In genomic region chr17:54901230-54901847, GRCh38 we compare ENCODE assay signal across 8 cellular contexts. TPM values are rescaled to one million over a fixed set of nuclear protein-coding genes. Genes with fewer than 3 reads are reported as not detected.
DNase-seq lines count a peak whose midpoint lies in the region; ATAC-seq, FAIRE-seq and TF ChIP-seq lines count a peak whose summit lies in the region.

No MANE protein-coding gene starts in this region.

- H3K79me2 ChIP-seq in keratinocyte (ENCODE audit: control insufficient read depth, insufficient read depth, low read length), result peaks cover 28% of the 10 kb centered on the region

- H3K9me3 Mint-ChIP-seq in activated naive CD8-positive, alpha-beta T cell treated with anti-CD3 and anti-CD28 coated beads, Interleukin-2, amount 50 U/mL, for 24 hours, result no peaks in the 10 kb centered on the region
- no peaks in the 10 kb centered on the region for H3K9me3 Mint-ChIP-seq in type B pancreatic cell

- peak overlapping the region; percentile 93 for H2AFZ ChIP-seq in keratinocyte (ENCODE audit: control insufficient read depth, low read length)

- no peaks in the 10 kb centered on the region for H3K9me1 ChIP-seq in keratinocyte (ENCODE audit: control insufficient read depth, extremely low read depth, insufficient read depth, low read length)

- no peak for ATAC-seq in activated naive CD8-positive, alpha-beta T cell treated with anti-CD3 and anti-CD28 coated beads, Interleukin-2, amount 50 U/mL, for 24 hours
- no peak for ATAC-seq in GM21447 (IDR thresholded peaks at IDR 0.05; ENCODE audit: unreplicated experiment)

- dilution Hi-C loops in keratinocyte (cut with MboI; ENCODE audit: extremely low pct_ligation_motif_present, low sequenced_read_pairs), result no loop called here

- no peaks in the 10 kb centered on the region for H3K27me3 ChIP-seq in keratinocyte (ENCODE audit: control insufficient read depth, extremely low read depth, insufficient read depth, low read length)

- TF ChIP-seq CTCF in keratinocyte (optimal IDR thresholded peaks at IDR 0.05 in 1 of 3, IDR thresholded peaks at IDR 0.05 in 1 of 3, conservative IDR thresholded peaks at IDR 0.05 in 1 of 3; ENCODE audit: extremely low read depth in 1 of 3, insufficient read depth in 2 of 3, low read length in 3 of 3) (no peak), type B pancreatic cell (conservative IDR thresholded peaks at IDR 0.05) (no peak)

- peaks cover 8% of the 10 kb centered on the region for H3K4me1 ChIP-seq in keratinocyte (ENCODE audit: control insufficient read depth, extremely low read depth, insufficient read depth, low read length)

- H3K9me3 ChIP-seq in keratinocyte (ENCODE audit: control insufficient read depth, low read depth, low read length), result no peaks in the 10 kb centered on the region

- H4K20me1 ChIP-seq in keratinocyte (ENCODE audit: control insufficient read depth, extremely low read depth, insufficient read depth, low read length), result no peaks in the 10 kb centered on the region

- DNase-seq in D341Med (ENCODE audit: low spot score) (peak; percentile 51), HuH-7 (ENCODE audit: low spot score) (peak; percentile 6), keratinocyte (ENCODE audit: low read depth, low spot score) (peak; percentile 33), type B pancreatic cell (ENCODE audit: extremely low spot score, unreplicated experiment) (no peak), iPS-NIHi7 (ENCODE audit: extremely low spot score) (no peak)
- DNase-seq in activated naive CD8-positive, alpha-beta T cell treated with anti-CD3 and anti-CD28 coated beads, Interleukin-2, amount 50 U/mL, for 24 hours, result no peak
- DNase-seq in effector CD4-positive, alpha-beta T cell, result no peak

- no peaks in the 10 kb centered on the region for H3K36me3 Mint-ChIP-seq in activated naive CD8-positive, alpha-beta T cell treated with anti-CD3 and anti-CD28 coated beads, Interleukin-2, amount 50 U/mL, for 24 hours (ENCODE audit: low read depth)
- H3K36me3 Mint-ChIP-seq in type B pancreatic cell, result peaks cover 4% of the 10 kb centered on the region

- no peak overlapping the region for H3K27ac Mint-ChIP-seq in activated naive CD8-positive, alpha-beta T cell treated with anti-CD3 and anti-CD28 coated beads, Interleukin-2, amount 50 U/mL, for 24 hours
- peak overlapping the region; percentile 57 for H3K27ac Mint-ChIP-seq in type B pancreatic cell

- H3K4me3 Mint-ChIP-seq in activated naive CD8-positive, alpha-beta T cell treated with anti-CD3 and anti-CD28 coated beads, Interleukin-2, amount 50 U/mL, for 24 hours, result peak overlapping the region; percentile 19
- H3K4me3 Mint-ChIP-seq in type B pancreatic cell, result peak overlapping the region; percentile 96

- FAIRE-seq in keratinocyte (lab: Jason Lieb, UNC), result peak; percentile 75

- peak overlapping the region; percentile 87 for H3K27ac ChIP-seq in keratinocyte (ENCODE audit: control insufficient read depth, insufficient read depth, low read length)

- peaks cover 7 to 13% of the 10 kb centered on the region in 2 experiments for H3K36me3 ChIP-seq in keratinocyte (ENCODE audit: control insufficient read depth in 2 of 2, extremely low read depth in 1 of 2, insufficient read depth in 2 of 2, low read length in 2 of 2)

- peak overlapping the region; percentile 67 to 95 (median 91) for H3K4me3 ChIP-seq in keratinocyte (ENCODE audit: control insufficient read depth in 2 of 3, extremely low read depth in 1 of 3, insufficient read depth in 2 of 3, low read depth in 1 of 3, low read length in 3 of 3)

- H3K4me2 ChIP-seq in keratinocyte (ENCODE audit: control insufficient read depth, extremely low read depth, insufficient read depth, low read depth, low read length), result peak overlapping the region; percentile 84

- H3K4me1 Mint-ChIP-seq in activated naive CD8-positive, alpha-beta T cell treated with anti-CD3 and anti-CD28 coated beads, Interleukin-2, amount 50 U/mL, for 24 hours, result peaks cover 6% of the 10 kb centered on the region
- H3K4me1 Mint-ChIP-seq in type B pancreatic cell (ENCODE audit: unreplicated experiment), result peaks cover 16% of the 10 kb centered on the region

- peaks cover 41% of the 10 kb centered on the region for H3K27me3 Mint-ChIP-seq in activated naive CD8-positive, alpha-beta T cell treated with anti-CD3 and anti-CD28 coated beads, Interleukin-2, amount 50 U/mL, for 24 hours
- H3K27me3 Mint-ChIP-seq in type B pancreatic cell, result peaks cover 15% of the 10 kb centered on the region

- peak overlapping the region; percentile 90 for H3K9ac ChIP-seq in keratinocyte (ENCODE audit: control insufficient read depth, extremely low read depth, insufficient read depth, low read length)

RNA-seq across cellular contexts. Expression of gene TOM1L1, which starts 0.7 kb away (rescaled TPM):
- 66.5 to 90.1 TPM (median 78.6 TPM) in 3 replicates for polyA plus RNA-seq in keratinocyte
- polyA plus RNA-seq in keratinocyte (2011; ENCODE audit: low read depth), result 39.6 TPM
- 56.1 and 114 TPM in 2 replicates for polyA plus RNA-seq in keratinocyte (2011; cell fraction: cytosol; rRNA removed)
- polyA plus RNA-seq in keratinocyte (2011; cell fraction: nucleus; rRNA removed), result 70.7 and 82.3 TPM in 2 replicates
- polyA plus RNA-seq in keratinocyte (2012; ENCODE audit: low replicate concordance), result 43.8 and 45.4 TPM in 2 replicates
- 19.0 to 82.3 TPM (median 43.4 TPM) in 3 replicates for polyA minus RNA-seq in keratinocyte
- 38.6 TPM for polyA minus RNA-seq in keratinocyte (2011; cell fraction: cytosol; rRNA and poly(A)+ RNA removed)
- 28.5 and 45.6 TPM in 2 replicates for polyA minus RNA-seq in keratinocyte (2011; cell fraction: nucleus; rRNA and poly(A)+ RNA removed)
- 46.7 and 48.7 TPM in 2 replicates for total RNA-seq in type B pancreatic cell (ENCODE audit: low replicate concordance)

Comparison
In these comparisons a context has a peak if more than half of its experiments do, and no peak if none do; other contexts are left out.
1. DNase-seq: peak in D341Med (single experiment), HuH-7 (single experiment) and keratinocyte (single experiment); none in activated naive CD8-positive, alpha-beta T cell treated with anti-CD3 and anti-CD28 coated beads, Interleukin-2, amount 50 U/mL, for 24 hours (single experiment), type B pancreatic cell (single experiment), iPS-NIHi7 (single experiment) and effector CD4-positive, alpha-beta T cell (single experiment).